Comparison of ENCODE assay signal across 17 cellular contexts in the genomic region with DNA sequence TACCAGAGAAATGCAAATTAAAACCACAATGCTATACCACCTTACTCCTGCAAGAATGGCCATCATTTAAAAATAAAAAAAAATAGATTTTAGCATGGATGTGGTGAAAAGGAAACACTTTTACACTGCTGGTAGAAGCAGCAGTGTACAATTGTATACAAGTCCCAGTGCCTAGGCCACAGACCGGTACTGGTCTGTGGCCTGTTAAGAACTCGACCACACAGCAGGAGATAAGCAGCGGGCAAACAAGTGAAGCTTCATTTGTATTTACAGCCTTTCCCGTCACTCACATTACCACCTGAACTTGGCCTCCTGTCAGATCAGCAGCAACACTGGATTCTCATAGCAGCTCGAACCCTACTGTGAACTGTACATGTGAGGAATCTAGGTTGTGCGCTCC.
"Had no signal": no experiment of that assay in that cellular context is flagged by ENCODE, and none has a peak within 500 bp of the region (broad histone marks: within the 10 kb centered on the region; RNA-seq: fewer than 3 reads in every experiment).

No MANE protein-coding gene starts in this region.

- H3K9me3 ChIP-seq: gastrocnemius medialis, prostate gland, suprapubic skin, thyroid gland had no signal

- H3K4me3 ChIP-seq: esophagus muscularis mucosa, gastrocnemius medialis, prostate gland, suprapubic skin, thyroid gland had no signal

- DNase-seq: effector memory CD8-positive, alpha-beta T cell; gastrocnemius medialis; immature natural killer cell; naive thymus-derived CD4-positive, alpha-beta T cell; nephron progenitor cell; small intestine; stimulated activated CD4-positive, alpha-beta T cell treated with anti-CD3 and anti-CD28 coated beads, Interleukin-12 subunit alpha, Interleukin-12 subunit beta, amount 100 ng/mL, for 4 hours; stimulated activated CD4-positive, alpha-beta T cell treated with anti-CD3 and anti-CD28 coated beads, Interleukin-2, amount 100 ng/mL, for 48 hours; stimulated activated CD8-positive, alpha-beta memory T cell treated with anti-CD3 and anti-CD28 coated beads, Interleukin-4, amount 100 ng/mL, for 48 hours; stimulated activated naive CD8-positive, alpha-beta T cell treated with anti-CD3 and anti-CD28 coated beads, Interleukin-15, Interleukin-2, amounts not matched to agents 100 U/mL and 50 U/mL, for 24 hours; thyroid gland had no signal

- ATAC-seq: effector memory CD8-positive, alpha-beta T cell; gastrocnemius medialis; naive thymus-derived CD4-positive, alpha-beta T cell; stimulated activated effector memory CD8-positive, alpha-beta T cell treated with anti-CD3 and anti-CD28 coated beads, Interleukin-12 subunit alpha, Interleukin-12 subunit beta, amount 100 ng/mL, for 72 hours; stimulated activated naive CD8-positive, alpha-beta T cell treated with anti-CD3 and anti-CD28 coated beads, Interleukin-15, Interleukin-2, amounts not matched to agents 100 U/mL and 50 U/mL, for 24 hours had no signal

- H3K27ac ChIP-seq: epithelial cell of prostate, esophagus muscularis mucosa, gastrocnemius medialis, parathyroid adenoma, prostate gland, suprapubic skin, thyroid gland had no signal

- H3K27me3 ChIP-seq: esophagus muscularis mucosa, gastrocnemius medialis, suprapubic skin, thyroid gland had no signal

- H3K4me1 ChIP-seq: esophagus muscularis mucosa, gastrocnemius medialis, prostate gland had no signal

- H3K36me3 ChIP-seq: esophagus muscularis mucosa, gastrocnemius medialis, prostate gland, suprapubic skin, thyroid gland had no signal
